Comparison of ENCODE assay signal across 22 cellular contexts in the genomic region with DNA sequence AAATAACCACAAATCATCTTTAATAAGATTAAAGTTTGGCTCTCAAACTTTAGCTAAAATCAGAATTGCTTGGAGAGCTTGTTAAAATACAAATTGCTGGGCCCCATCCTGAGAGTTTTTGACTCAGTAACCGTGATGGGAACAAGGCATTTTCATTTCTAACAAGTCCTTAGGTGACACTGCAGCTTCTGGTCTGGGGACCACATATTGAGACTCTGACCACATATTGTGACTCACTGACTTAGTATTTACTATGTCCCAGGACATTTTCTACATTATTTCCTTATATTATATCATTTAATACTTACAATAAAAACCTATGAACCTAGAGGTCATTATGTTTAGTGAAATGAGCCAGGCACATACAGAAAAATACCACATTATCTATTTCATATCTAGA.
DNase-seq lines count a peak whose midpoint lies in the region; ATAC-seq and TF ChIP-seq lines count a peak whose summit lies in the region.
"Had no signal": no experiment of that assay in that cellular context is flagged by ENCODE, and none has a peak within 500 bp of the region (broad histone marks: within the 10 kb centered on the region; RNA-seq: fewer than 3 reads in every experiment).

No MANE protein-coding gene starts in this region.

- H3K36me3 ChIP-seq in GM23248 (ENCODE audit: low read depth) (no peaks in the 10 kb centered on the region), A673 (ENCODE audit: insufficient read depth, low read length, poor library complexity, severe bottlenecking) (no peaks in the 10 kb centered on the region), HAP-1 (replicated peaks) (no peaks in the 10 kb centered on the region), Karpas-422 (ENCODE audit: insufficient read depth, low read length) (no peaks in the 10 kb centered on the region)
- H3K36me3 ChIP-seq: BE2C had no signal

- no peaks in the 10 kb centered on the region for H3K9me3 ChIP-seq in GM23248 (ENCODE audit: low read depth)
- H3K9me3 ChIP-seq in A673 (ENCODE audit: low read depth, low read length, poor library complexity, severe bottlenecking) = no peaks in the 10 kb centered on the region
- H3K9me3 ChIP-seq in HAP-1 = no peaks in the 10 kb centered on the region
- no peaks in the 10 kb centered on the region for H3K9me3 ChIP-seq in Karpas-422 (ENCODE audit: low read length)
- H3K9me3 ChIP-seq: A549, BE2C had no signal

- POLR2A ChIA-PET in A673 (lab: Charles Lee; ENCODE audit: low non-redundant PET) = no interaction called here

- intact Hi-C loops in A673 (cut with micrococcal nuclease; ENCODE audit: unreplicated experiment) = no loop called here

- H4K20me1 ChIP-seq in GM23248 (ENCODE audit: insufficient read depth) (no peaks in the 10 kb centered on the region), Karpas-422 (ENCODE audit: insufficient read depth, low read depth, low read length) (no peaks in the 10 kb centered on the region)

- H2AFZ ChIP-seq in GM23248 (no peak overlapping the region), Karpas-422 (ENCODE audit: low read length) (no peak overlapping the region)

- in situ Hi-C loops in GM23248 (cut with MboI) = no loop called here
- in situ Hi-C loops in HAP-1 (cut with MboI; ENCODE audit: low sequenced_read_pairs) = no loop called here

- H3K4me1 ChIP-seq in GM23248 (ENCODE audit: insufficient read depth) = no peaks in the 10 kb centered on the region
- no peaks in the 10 kb centered on the region for H3K4me1 ChIP-seq in A673 (ENCODE audit: insufficient read depth, low read length, poor library complexity, severe bottlenecking)
- H3K4me1 ChIP-seq in HAP-1 = no peaks in the 10 kb centered on the region
- H3K4me1 ChIP-seq in Karpas-422 (ENCODE audit: low read length) = no peaks in the 10 kb centered on the region
- H3K4me1 ChIP-seq: A549, BE2C had no signal

- no peak for ATAC-seq in HG02973 (IDR thresholded peaks at IDR 0.05; ENCODE audit: unreplicated experiment)
- ATAC-seq: A549, GM12878 had no signal

- TF ChIP-seq CTCF in NB4 (IDR thresholded peaks at IDR 0.05; ENCODE audit: low read depth, low read length) (no peak), A673 (conservative IDR thresholded peaks at IDR 0.05; ENCODE audit: low read depth, low read length) (no peak)

- H3K4me3 ChIP-seq in GM23248 (no peak overlapping the region), NB4 (ENCODE audit: low read depth, low read length) (no peak overlapping the region), A673 (ENCODE audit: low read depth, low read length, poor library complexity, severe bottlenecking) (no peak overlapping the region), HAP-1 (no peak overlapping the region), Karpas-422 (ENCODE audit: low read length) (no peak overlapping the region)
- H3K4me3 ChIP-seq: A549, GM12878 had no signal

- H3K27ac ChIP-seq in GM23248 = no peak overlapping the region
- no peak overlapping the region for H3K27ac ChIP-seq in A673 (ENCODE audit: low read depth, low read length, poor library complexity, severe bottlenecking)
- no peak overlapping the region for H3K27ac ChIP-seq in Karpas-422 (ENCODE audit: low read length)
- H3K27ac ChIP-seq: A549 had no signal

- WGBS in GM23248 (ENCODE audit: low coverage in 1 of 2, low lambda C conversion rate in 2 of 2, missing lambda C conversion rate in 2 of 2), 2 experiments = 4 to 7% methylated on average over 1 of the region's 1 CpG

- no peak overlapping the region for H3K9ac ChIP-seq in GM23248
- H3K9ac ChIP-seq in Karpas-422 (ENCODE audit: low read length) = no peak overlapping the region

- H3K4me2 ChIP-seq in GM23248 (ENCODE audit: unreplicated experiment) = no peak overlapping the region
- H3K4me2 ChIP-seq in Karpas-422 (ENCODE audit: low read depth, low read length, poor library complexity, severe bottlenecking) = no peak overlapping the region
- H3K4me2 ChIP-seq: A549 had no signal

- TF ChIP-seq POLR2A in NB4 (IDR thresholded peaks at IDR 0.05; ENCODE audit: extremely low read depth, insufficient read length) = no peak

- H3K79me2 ChIP-seq in GM23248 (ENCODE audit: insufficient read depth) (no peaks in the 10 kb centered on the region), Karpas-422 (ENCODE audit: low read length) (no peaks in the 10 kb centered on the region)

- no peaks in the 10 kb centered on the region for H3K27me3 ChIP-seq in GM23248 (replicated peaks; ENCODE audit: insufficient read depth)
- H3K27me3 ChIP-seq in A673 (replicated peaks; ENCODE audit: insufficient read depth, low read depth, low read length, poor library complexity) = no peaks in the 10 kb centered on the region
- no peaks in the 10 kb centered on the region for H3K27me3 ChIP-seq in HAP-1 (ENCODE audit: low read depth)
- H3K27me3 ChIP-seq in Karpas-422 (ENCODE audit: low read length) = no peaks in the 10 kb centered on the region
- H3K27me3 ChIP-seq: BE2C had no signal

- no TSS peak for BruUV-seq in A673 (replicated peaks; lab: Mats Ljungman, UMichigan)

- DNase-seq in GM23248 (peak; percentile 2), NB4 (ENCODE audit: low read depth) (peak; percentile 63), astrocyte of the hippocampus (ENCODE audit: low read depth, low spot score) (peak; percentile 11), myocyte (ENCODE audit: low read depth) (peak; percentile 23), A673 (ENCODE audit: low spot score) (no peak), HAP-1 (ENCODE audit: low spot score in 2 of 2) (no peak), Karpas-422 (no peak)
- DNase-seq: BE2C, GOT3, KBM-7, MV-4-11, NCI-H1417, NCI-H1694 treated with DMSO at 0.1 percent for 48 hours, NCI-H2081 treated with DMSO at 0.1 percent for 48 hours, NCI-H2171 treated with DMSO at 0.1 percent for 48 hours, NCI-H524 treated with DMSO at 0.1 percent for 48 hours, NCI-H82, SHP77, SW 1271 had no signal

- H3F3A ChIP-seq in GM23248 (ENCODE audit: insufficient read depth) = no peaks in the 10 kb centered on the region

- H3K9me2 ChIP-seq in GM23248 (ENCODE audit: insufficient read depth) (no peaks in the 10 kb centered on the region), Karpas-422 (replicated peaks; ENCODE audit: insufficient read depth, low read length) (no peaks in the 10 kb centered on the region)

- CTCF ChIA-PET in A673 (lab: Charles Lee) = no interaction called here

Comparison
In these comparisons a context has a peak if more than half of its experiments do, and no peak if none do; other contexts are left out.
1. DNase-seq: peak in GM23248 (single experiment), NB4 (single experiment), astrocyte of the hippocampus (single experiment) and myocyte (single experiment); none in A673 (single experiment), HAP-1 (0 of 2) and Karpas-422 (single experiment).